ENCODE assay signal across 1 cellular context in genomic region chr18:13551305-13551603, GRCh38.
TF ChIP-seq lines count a peak whose summit lies in the region.

No MANE protein-coding gene starts in this region.

TF ChIP-seq in liver, 16 proteins besides CTCF, POLR2A, EP300 and RAD21 (continued from another document):
- TF ChIP-seq REST (IDR thresholded peaks at IDR 0.05) (no peak), FOXA2 (IDR thresholded peaks at IDR 0.05) (peak; percentile 94), NR2F2 (IDR thresholded peaks at IDR 0.05) (no peak), MAX (IDR thresholded peaks at IDR 0.05) (peak; percentile 65), GABPA (IDR thresholded peaks at IDR 0.05 in 1 of 2, conservative IDR thresholded peaks at IDR 0.05 in 1 of 2) (no peak), HNF4G (IDR thresholded peaks at IDR 0.05) (no peak), ATF3 (IDR thresholded peaks at IDR 0.05) (no peak), ZBTB33 (IDR thresholded peaks at IDR 0.05) (no peak)
